27 cellular contexts compared by ENCODE assay signal in the genomic region with DNA sequence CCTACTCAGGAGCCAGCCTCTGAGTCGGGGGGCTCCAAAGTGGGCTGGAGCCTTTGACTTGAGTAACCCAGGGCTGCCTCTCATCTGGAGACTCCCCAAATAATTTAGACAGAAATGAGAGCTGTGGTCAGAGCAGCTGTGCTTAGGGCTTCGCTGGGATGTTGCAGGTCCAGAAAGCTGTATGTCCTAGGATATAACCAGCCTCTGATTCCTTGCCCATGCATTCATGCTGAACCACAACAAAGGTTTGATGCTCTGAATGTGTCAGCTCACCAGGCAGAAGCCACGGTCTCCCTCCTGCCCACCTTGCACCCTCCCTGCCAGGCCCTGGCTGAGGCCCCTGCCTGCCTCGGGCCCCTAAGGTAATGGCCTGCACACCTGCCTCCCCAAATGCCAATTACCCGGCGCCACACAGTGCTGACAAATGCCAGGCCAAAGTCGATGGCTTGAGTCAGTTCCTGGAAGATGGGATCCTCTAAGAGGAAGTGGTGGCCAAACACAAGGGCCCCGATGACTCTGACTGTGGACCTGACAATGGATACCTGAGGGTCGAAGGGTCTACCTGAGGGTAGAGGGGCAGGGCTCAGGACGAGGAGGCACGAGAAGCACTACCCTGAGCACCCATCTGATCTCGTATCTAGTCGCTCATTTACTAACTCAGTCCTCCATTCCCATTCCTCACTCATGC.
"Had no signal": no experiment of that assay in that cellular context is flagged by ENCODE, and none has a peak within 500 bp of the region (broad histone marks: within the 10 kb centered on the region; RNA-seq: fewer than 3 reads in every experiment).

No MANE protein-coding gene starts in this region.

- DNase-seq: activated CD4-positive, alpha-beta memory T cell treated with anti-CD3 and anti-CD28 coated beads, Interleukin-2, amount 10 ng/mL, durations not matched to agents 7 days and 5 days; activated CD4-positive, alpha-beta T cell treated with anti-CD3 and anti-CD28 coated beads for 1 hour; activated CD4-positive, alpha-beta T cell treated with anti-CD3 and anti-CD28 coated beads for 48 hours; activated CD4-positive, CD25-positive, alpha-beta regulatory T cell; activated CD8-positive, alpha-beta memory T cell treated with anti-CD3 and anti-CD28 coated beads for 24 hours; activated CD8-positive, alpha-beta memory T cell treated with anti-CD3 and anti-CD28 coated beads, Interleukin-2, amount 10 ng/mL, durations not matched to agents 7 days and 5 days; activated CD8-positive, alpha-beta memory T cell treated with anti-CD3 and anti-CD28 coated beads, Interleukin-2, amount 50 U/mL, for 48 hours; activated effector memory CD4-positive, alpha-beta T cell treated with Interleukin-2 at 50 U/mL for 16 hours; activated naive CD4-positive, alpha-beta T cell treated with anti-CD3 and anti-CD28 coated beads, Interleukin-2, amount 10 ng/mL, durations not matched to agents 7 days and 5 days; activated naive CD8-positive, alpha-beta T cell treated with anti-CD3 and anti-CD28 coated beads, Interleukin-2, amount 50 U/mL, for 24 hours; activated T-cell treated with anti-CD3 and anti-CD28 coated beads, Interleukin-2, amount 50 U/mL, for 48 hours; aorta; Karpas-422; MV-4-11; NCI-H1092; NCI-H1436 treated with DMSO at 0.1 percent for 48 hours; NCI-H1694 treated with DMSO at 0.1 percent for 48 hours; NCI-H2029; NCI-H345; NCI-H510A; NCI-H526; NCI-H748 treated with DMSO at 0.1 percent for 48 hours; OCI-M1; SHP77; SJCRH30 had no signal

- H3K27me3 ChIP-seq: SJCRH30 had no signal

- H3K27ac ChIP-seq: SJCRH30, SK-N-MC, VCaP had no signal

- H3K9me3 ChIP-seq: SJCRH30 had no signal

- H3K36me3 ChIP-seq: SJCRH30 had no signal

- H3K4me3 ChIP-seq: SJCRH30, SK-N-MC had no signal

- H3K4me1 ChIP-seq: SJCRH30 had no signal

- ATAC-seq: activated CD8-positive, alpha-beta memory T cell treated with anti-CD3 and anti-CD28 coated beads, Interleukin-2, amount 10 ng/mL, durations not matched to agents 7 days and 5 days; activated naive CD8-positive, alpha-beta T cell treated with anti-CD3 and anti-CD28 coated beads, Interleukin-2, amount 50 U/mL, for 24 hours had no signal
